ENCODE assay signal across 8 cellular contexts in the genomic region with DNA sequence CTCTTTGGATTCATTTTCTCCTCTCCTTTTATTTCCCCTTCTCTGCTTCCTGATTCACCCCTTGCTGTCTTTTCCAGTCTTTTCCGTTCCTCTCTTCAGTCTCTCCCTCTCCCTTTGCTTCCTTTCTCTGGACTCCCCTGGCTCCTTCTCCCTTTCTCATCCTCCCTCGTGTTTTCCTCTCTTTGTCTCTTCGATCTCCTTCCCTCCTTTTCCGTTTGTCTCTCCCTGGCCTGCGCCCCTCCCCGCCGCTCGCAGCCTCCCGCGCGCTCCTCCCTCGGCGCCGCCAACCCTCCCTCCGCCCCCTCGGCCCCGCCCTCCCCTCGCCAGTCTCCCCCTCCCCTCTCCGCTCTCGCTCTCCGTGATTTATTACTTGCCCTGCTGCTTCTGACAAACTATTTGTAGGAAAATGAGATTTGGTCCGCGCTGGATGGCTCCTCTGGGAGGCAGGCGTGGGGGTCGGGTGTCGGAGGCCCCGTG.
DNase-seq lines count a peak whose midpoint lies in the region; TF ChIP-seq lines count a peak whose summit lies in the region.

No MANE protein-coding gene starts in this region.

- H3K4me1 ChIP-seq in ES-I3 (ENCODE audit: insufficient read depth, low read length), result no peaks in the 10 kb centered on the region; the same call in 1 of the 2 replicates

- no peaks in the 10 kb centered on the region for H3K36me3 ChIP-seq in ES-I3 (ENCODE audit: insufficient read depth, low read length)

- 0 out of 2 replicates have a peak, but pooled peaks cover 4% of the 10 kb centered on the region for H3K9me3 ChIP-seq in ES-I3 (ENCODE audit: control insufficient read depth, insufficient read depth, low read length)

- peak overlapping the region; percentile 53 for H3K9ac ChIP-seq in ES-I3 (ENCODE audit: low read depth, low read length)

- no peak for TF ChIP-seq POLR2A in erythroblast (IDR thresholded peaks at IDR 0.05; ENCODE audit: low read length)

- peak; percentile 78 for DNase-seq in NCI-H1436 (lab: John Stamatoyannopoulos, UW)
- DNase-seq in T-helper 9 cell, result peak; percentile 23
- peak; percentile 42 to 56 for DNase-seq in T47D (ENCODE audit: low read depth in 1 of 2, low spot score in 1 of 2)
- DNase-seq in islet precursor cell, result peak; percentile 87
- peak; percentile 10 to 27 for DNase-seq in stimulated activated CD4-positive, alpha-beta T cell treated with anti-CD3 and anti-CD28 coated beads, Interleukin-15, amount 100 ng/mL, for 48 hours (ENCODE audit: low read depth in 2 of 2)
- DNase-seq in erythroblast (lab: John Stamatoyannopoulos, UW), result no peak
- DNase-seq in middle frontal gyrus (ENCODE audit: extremely low spot score, low spot score), result no peak

- in situ Hi-C loops in T47D (cut with HindIII; ENCODE audit: low pct_unique_long_range_greater_than_20kb, low sequenced_read_pairs), result no loop called here

Comparison
In these comparisons a context has a peak if more than half of its experiments do, and no peak if none do; other contexts are left out.
1. DNase-seq: peak in NCI-H1436 (single experiment), T-helper 9 cell (single experiment), T47D (2 of 2), islet precursor cell (single experiment) and stimulated activated CD4-positive, alpha-beta T cell treated with anti-CD3 and anti-CD28 coated beads, Interleukin-15, amount 100 ng/mL, for 48 hours (2 of 2); none in erythroblast (0 of 2) and middle frontal gyrus (single experiment).